25 cellular contexts compared by ENCODE assay signal in the genomic region with DNA sequence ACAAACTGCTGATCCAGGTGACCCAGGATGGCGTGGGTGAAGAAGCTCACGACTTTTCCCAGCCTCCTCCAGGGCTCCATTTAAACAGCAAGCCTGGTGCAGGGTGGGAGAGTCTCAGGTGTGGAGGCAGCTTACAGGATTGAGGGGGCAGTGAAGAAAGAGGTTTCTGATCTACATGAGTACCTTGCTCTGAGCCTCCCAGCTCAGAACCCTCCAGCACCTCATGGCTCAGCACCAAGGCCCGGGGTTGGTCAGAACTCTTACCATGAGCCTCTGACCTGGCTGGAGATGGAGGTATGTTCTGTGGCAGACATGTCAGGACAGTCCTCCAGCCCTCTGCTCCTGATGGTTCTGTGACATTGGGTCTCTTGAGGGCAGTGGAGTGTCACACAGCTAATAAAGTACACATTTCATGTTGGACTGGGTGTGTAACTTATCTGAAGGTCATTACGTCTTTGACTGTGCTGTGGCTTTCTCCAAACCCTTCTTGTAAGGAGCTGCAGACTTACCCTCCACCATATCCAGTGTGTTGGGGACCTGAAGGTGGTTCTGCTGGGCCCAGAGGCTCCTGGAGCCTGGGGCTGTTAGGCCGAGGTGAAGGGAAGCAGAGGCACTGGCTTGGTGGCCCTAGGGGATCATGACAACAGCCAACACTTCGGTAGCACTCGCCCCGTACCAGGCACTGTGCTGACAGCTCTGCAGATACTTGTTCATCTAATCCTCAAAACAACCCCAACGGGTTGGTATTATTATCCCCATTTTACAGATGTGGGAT. TPM values are rescaled to one million over a fixed set of nuclear protein-coding genes. Genes with fewer than 3 reads are reported as not detected.
DNase-seq lines count a peak whose midpoint lies in the region; ATAC-seq and TF ChIP-seq lines count a peak whose summit lies in the region.
"Had no signal": no experiment of that assay in that cellular context is flagged by ENCODE, and none has a peak within 500 bp of the region (broad histone marks: within the 10 kb centered on the region; RNA-seq: fewer than 3 reads in every experiment).

No MANE protein-coding gene starts in this region.

- H3K9me3 ChIP-seq in osteoblast (ENCODE audit: low read depth, low read length): no peaks in the 10 kb centered on the region
- H3K9me3 ChIP-seq: SJSA1 had no signal

- no peak overlapping the region for H3K4me3 Mint-ChIP-seq in activated CD8-positive, alpha-beta memory T cell treated with anti-CD3 and anti-CD28 coated beads, Interleukin-2, amount 10 ng/mL, durations not matched to agents 7 days and 5 days
- H3K4me3 Mint-ChIP-seq: CD8-positive, alpha-beta T cell had no signal

- H3K27ac ChIP-seq in osteoblast (ENCODE audit: low read depth, low read length): no peak overlapping the region
- H3K27ac ChIP-seq: SJSA1 had no signal

- H3K79me2 ChIP-seq in osteoblast (ENCODE audit: insufficient read depth, low read length): peaks cover 12% of the 10 kb centered on the region

- CTCF ChIA-PET in activated CD8-positive, alpha-beta memory T cell treated with anti-CD3 and anti-CD28 coated beads, Interleukin-2, amount 10 ng/mL, durations not matched to agents 7 days and 5 days (lab: Charles Lee): no interaction called here
- CTCF ChIA-PET in HEK293T (lab: Yijun Ruan, JAX): no interaction called here

- H3K4me1 ChIP-seq in osteoblast (ENCODE audit: insufficient read depth, low read length): peaks cover 8% of the 10 kb centered on the region

- no peaks in the 10 kb centered on the region for H3K9me3 Mint-ChIP-seq in activated CD8-positive, alpha-beta memory T cell treated with anti-CD3 and anti-CD28 coated beads, Interleukin-2, amount 10 ng/mL, durations not matched to agents 7 days and 5 days (ENCODE audit: low read depth)
- H3K9me3 Mint-ChIP-seq: CD8-positive, alpha-beta T cell had no signal

- H3K4me3 ChIP-seq in osteoblast (ENCODE audit: insufficient read depth, low read length): no peak overlapping the region
- H3K4me3 ChIP-seq: SJSA1 had no signal

- peaks cover 6% of the 10 kb centered on the region for H4K20me1 ChIP-seq in osteoblast (ENCODE audit: insufficient read depth, low read length)

- TF ChIP-seq CTCF in osteoblast (IDR thresholded peaks at IDR 0.05; ENCODE audit: extremely low read depth, low read depth, low read length): no peak

- no peaks in the 10 kb centered on the region for H3K27me3 ChIP-seq in osteoblast (ENCODE audit: insufficient read depth, low read length)
- H3K27me3 ChIP-seq: SJSA1 had no signal

- H3K36me3 ChIP-seq in osteoblast (ENCODE audit: insufficient read depth, low read length): no peaks in the 10 kb centered on the region

- H2AFZ ChIP-seq in osteoblast (ENCODE audit: low read length): no peak overlapping the region

- no peak overlapping the region for H3K27ac Mint-ChIP-seq in activated CD8-positive, alpha-beta memory T cell treated with anti-CD3 and anti-CD28 coated beads, Interleukin-2, amount 10 ng/mL, durations not matched to agents 7 days and 5 days
- H3K27ac Mint-ChIP-seq: CD8-positive, alpha-beta T cell had no signal

- H3K4me2 ChIP-seq in osteoblast (ENCODE audit: insufficient read depth, low read length): no peak overlapping the region

- H3K4me1 Mint-ChIP-seq in activated CD8-positive, alpha-beta memory T cell treated with anti-CD3 and anti-CD28 coated beads, Interleukin-2, amount 10 ng/mL, durations not matched to agents 7 days and 5 days: peaks cover 3% of the 10 kb centered on the region

- no peaks in the 10 kb centered on the region for H3K27me3 Mint-ChIP-seq in activated CD8-positive, alpha-beta memory T cell treated with anti-CD3 and anti-CD28 coated beads, Interleukin-2, amount 10 ng/mL, durations not matched to agents 7 days and 5 days

- POLR2A ChIA-PET in HEK293T (lab: Yijun Ruan, JAX): no interaction called here

- ATAC-seq in activated CD8-positive, alpha-beta memory T cell treated with anti-CD3 and anti-CD28 coated beads, Interleukin-2, amount 10 ng/mL, durations not matched to agents 7 days and 5 days: no peak
- ATAC-seq in GM19395 (IDR thresholded peaks at IDR 0.05; ENCODE audit: unreplicated experiment) (no peak), HG03135 (IDR thresholded peaks at IDR 0.05; ENCODE audit: unreplicated experiment) (no peak)
- ATAC-seq: CD8-positive, alpha-beta T cell; Right ventricle myocardium inferior had no signal

- H3K36me3 Mint-ChIP-seq in activated CD8-positive, alpha-beta memory T cell treated with anti-CD3 and anti-CD28 coated beads, Interleukin-2, amount 10 ng/mL, durations not matched to agents 7 days and 5 days: no peaks in the 10 kb centered on the region

- peak; percentile 38 for DNase-seq in activated CD8-positive, alpha-beta memory T cell treated with anti-CD3 and anti-CD28 coated beads, Interleukin-2, amount 50 U/mL, for 48 hours
- DNase-seq in activated CD8-positive, alpha-beta memory T cell treated with anti-CD3 and anti-CD28 coated beads, Interleukin-2, amount 10 ng/mL, durations not matched to agents 7 days and 5 days: no peak
- DNase-seq in HEK293T (ENCODE audit: extremely low spot score): peak; percentile 3
- peak; percentile 43 for DNase-seq in ecto neural progenitor cell (ENCODE audit: low spot score)
- DNase-seq in osteoblast (ENCODE audit: insufficient read length, low spot score, missing footprints): peak; percentile 21
- no peak for DNase-seq in activated CD4-positive, alpha-beta T cell treated with anti-CD3 and anti-CD28 coated beads, Interleukin-2, amount 50 U/mL, for 4 hours
- DNase-seq: 8988T; AML-193; C1 segment of cervical spinal cord; CD8-positive, alpha-beta T cell; DMS153; KG1; NCI-H1105; NCI-H146; NCI-H2081; NCI-H2171 treated with DMSO at 0.1 percent for 48 hours; NCI-H524 treated with DMSO at 0.1 percent for 48 hours; NCI-H82 had no signal

TF ChIP-seq in HEK293T, 16 proteins besides CTCF, POLR2A, EP300 and RAD21:
- TF ChIP-seq L3MBTL2 (conservative IDR thresholded peaks at IDR 0.05) (no peak), SUZ12 (IDR thresholded peaks at IDR 0.05) (no peak), FOXA1 (IDR thresholded peaks at IDR 0.05) (no peak), TARDBP (IDR thresholded peaks at IDR 0.05) (no peak), FOXK2 (IDR thresholded peaks at IDR 0.05) (no peak), ARNT (IDR thresholded peaks at IDR 0.05) (no peak), BHLHE40 (IDR thresholded peaks at IDR 0.05; ENCODE audit: borderline replicate concordance) (no peak), HDGF (IDR thresholded peaks at IDR 0.05; ENCODE audit: borderline replicate concordance) (no peak), ZNF384 (IDR thresholded peaks at IDR 0.05) (no peak), SP1 (IDR thresholded peaks at IDR 0.05) (no peak), NFRKB (IDR thresholded peaks at IDR 0.05) (no peak)
- TF ChIP-seq, protein P1, sequence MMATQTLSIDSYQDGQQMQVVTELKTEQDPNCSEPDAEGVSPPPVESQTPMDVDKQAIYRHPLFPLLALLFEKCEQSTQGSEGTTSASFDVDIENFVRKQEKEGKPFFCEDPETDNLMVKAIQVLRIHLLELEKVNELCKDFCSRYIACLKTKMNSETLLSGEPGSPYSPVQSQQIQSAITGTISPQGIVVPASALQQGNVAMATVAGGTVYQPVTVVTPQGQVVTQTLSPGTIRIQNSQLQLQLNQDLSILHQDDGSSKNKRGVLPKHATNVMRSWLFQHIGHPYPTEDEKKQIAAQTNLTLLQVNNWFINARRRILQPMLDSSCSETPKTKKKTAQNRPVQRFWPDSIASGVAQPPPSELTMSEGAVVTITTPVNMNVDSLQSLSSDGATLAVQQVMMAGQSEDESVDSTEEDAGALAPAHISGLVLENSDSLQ (IDR thresholded peaks at IDR 0.05): no peak

RNA-seq across cellular contexts. Expression of gene DCAF7, which starts 3.8 kb away (rescaled TPM):
- 100 to 1,000 TPM; 129 to 139 TPM for total RNA-seq in activated CD8-positive, alpha-beta memory T cell treated with anti-CD3 and anti-CD28 coated beads, Interleukin-2, amount 10 ng/mL, durations not matched to agents 7 days and 5 days
- total RNA-seq in osteoblast: 23.3 and 24.6 TPM in 2 replicates

RNA-seq across cellular contexts. Expression of gene KCNH6, which starts 23.3 kb away (rescaled TPM):
- total RNA-seq in activated CD8-positive, alpha-beta memory T cell treated with anti-CD3 and anti-CD28 coated beads, Interleukin-2, amount 10 ng/mL, durations not matched to agents 7 days and 5 days: not detected
- total RNA-seq in osteoblast: not detected in 2 replicates
- total RNA-seq: CD8-positive, alpha-beta T cell; G401; H4; OCI-LY7; Right ventricle myocardium inferior; SJSA1 had no signal

RNA-seq across cellular contexts. Expression of gene TACO1, which starts 54.2 kb away (rescaled TPM):
- total RNA-seq in activated CD8-positive, alpha-beta memory T cell treated with anti-CD3 and anti-CD28 coated beads, Interleukin-2, amount 10 ng/mL, durations not matched to agents 7 days and 5 days: 10 to 100 TPM; 23.3 to 27.8 TPM
- total RNA-seq in osteoblast: 19.7 and 21.0 TPM in 2 replicates

Comparison
In these comparisons a context has a peak if more than half of its experiments do, and no peak if none do; other contexts are left out.
1. DNase-seq: peak in activated CD8-positive, alpha-beta memory T cell treated with anti-CD3 and anti-CD28 coated beads, Interleukin-2, amount 50 U/mL, for 48 hours (single experiment), HEK293T (single experiment), ecto neural progenitor cell (single experiment) and osteoblast (single experiment); none in activated CD8-positive, alpha-beta memory T cell treated with anti-CD3 and anti-CD28 coated beads, Interleukin-2, amount 10 ng/mL, durations not matched to agents 7 days and 5 days (single experiment) and activated CD4-positive, alpha-beta T cell treated with anti-CD3 and anti-CD28 coated beads, Interleukin-2, amount 50 U/mL, for 4 hours (0 of 2).